ENCODE assay signal across 17 cellular contexts in the genomic region with DNA sequence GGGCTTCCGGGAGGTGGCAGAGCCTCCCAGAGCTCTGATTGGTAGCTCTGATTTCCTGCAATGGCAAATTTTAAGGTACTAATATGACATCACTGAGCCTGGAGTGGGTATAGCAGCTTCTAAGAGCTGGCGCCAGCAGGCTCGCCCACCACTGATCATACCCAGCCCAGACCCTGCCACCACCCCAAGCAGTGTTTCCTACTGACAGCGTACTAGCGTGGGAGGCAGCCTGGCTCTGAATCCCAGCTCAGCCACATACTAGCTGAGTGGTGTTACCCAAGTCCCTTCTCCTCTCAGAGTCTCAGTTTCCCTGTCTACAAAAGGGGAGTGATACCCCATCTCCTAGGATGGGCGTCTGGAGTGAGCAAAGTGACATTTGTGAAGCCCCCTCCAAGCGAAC. TPM values are rescaled to one million over a fixed set of nuclear protein-coding genes. Genes with fewer than 3 reads are reported as not detected.
"Had no signal": no experiment of that assay in that cellular context is flagged by ENCODE, and none has a peak within 500 bp of the region (broad histone marks: within the 10 kb centered on the region; RNA-seq: fewer than 3 reads in every experiment).

No MANE protein-coding gene starts in this region.

- ATAC-seq: activated CD4-positive, alpha-beta T cell treated with anti-CD3 and anti-CD28 coated beads for 36 hours; activated CD8-positive, alpha-beta T cell treated with anti-CD3 and anti-CD28 coated beads for 36 hours; psoas muscle; sciatic nerve had no signal

- H3K36me3 ChIP-seq: cardiac muscle cell, colonic mucosa had no signal

- H3K27me3 ChIP-seq: cardiac muscle cell, colonic mucosa, esophagus muscularis mucosa, spleen, stomach, testis had no signal

- H3K4me1 ChIP-seq: colonic mucosa had no signal

- H3K4me3 ChIP-seq: cardiac muscle cell, colonic mucosa, esophagus muscularis mucosa, psoas muscle, spleen, stomach, testis had no signal

- DNase-seq: activated CD4-positive, alpha-beta T cell treated with anti-CD3 and anti-CD28 coated beads for 36 hours; activated CD8-positive, alpha-beta T cell treated with anti-CD3 and anti-CD28 coated beads for 36 hours; activated naive CD4-positive, alpha-beta T cell; colonic mucosa; kidney; nephron progenitor cell; psoas muscle; spleen; stomach; T-helper 2 cell; testis had no signal

- H3K9me3 ChIP-seq: colonic mucosa, esophagus muscularis mucosa, psoas muscle, spleen, stomach, testis had no signal

- H3K27ac ChIP-seq: cardiac muscle cell, colonic mucosa, psoas muscle, testis had no signal

RNA-seq across cellular contexts. Expression of a gene that starts 55.9 kb away (rescaled TPM):
- total RNA-seq: activated CD4-positive, alpha-beta T cell treated with anti-CD3 and anti-CD28 coated beads for 36 hours; activated CD8-positive, alpha-beta T cell treated with anti-CD3 and anti-CD28 coated beads for 36 hours; cardiac muscle cell; colonic mucosa; esophagus muscularis mucosa; kidney; mesenteric fat pad; osteoblast; psoas muscle; sciatic nerve; spleen had no signal
- polyA plus RNA-seq: adipose tissue, cardiac muscle cell, psoas muscle, spleen, stomach had no signal
